In genomic region chr7:152597514-152597913, GRCh38 we compare ENCODE assay signal across 33 cellular contexts.
DNase-seq lines count a peak whose midpoint lies in the region; ATAC-seq and TF ChIP-seq lines count a peak whose summit lies in the region.
"Had no signal": no experiment of that assay in that cellular context is flagged by ENCODE, and none has a peak within 500 bp of the region (broad histone marks: within the 10 kb centered on the region; RNA-seq: fewer than 3 reads in every experiment).

No MANE protein-coding gene starts in this region.

- no peaks in the 10 kb centered on the region for H3K36me3 ChIP-seq in spleen
- H3K36me3 ChIP-seq: breast epithelium, neutrophil, suprapubic skin had no signal

- H3K4me1 ChIP-seq in spleen, result no peaks in the 10 kb centered on the region
- H3K4me1 ChIP-seq: breast epithelium, psoas muscle had no signal

- TF ChIP-seq POLR2A in spleen (IDR thresholded peaks at IDR 0.05), result no peak

- TF ChIP-seq CTCF in fibroblast of mammary gland (conservative IDR thresholded peaks at IDR 0.05; ENCODE audit: control insufficient read depth, insufficient read depth, low read depth, low read length) (no peak), spleen (IDR thresholded peaks at IDR 0.05 in 8 of 11, conservative IDR thresholded peaks at IDR 0.05 in 3 of 11) (no peak)

- WGBS in spleen, 5 donors, result 76 to 90% (median 82%) methylated on average over 8 of the region's 8 CpGs

- no peaks in the 10 kb centered on the region for H3K9me3 ChIP-seq in spleen
- H3K9me3 ChIP-seq: breast epithelium, neutrophil, psoas muscle, suprapubic skin had no signal

- peak; percentile 66 for ATAC-seq in HG03025 (IDR thresholded peaks at IDR 0.05; ENCODE audit: low FRiP score, unreplicated experiment)
- no peak for ATAC-seq in esophagus mucosa
- ATAC-seq: activated CD8-positive, alpha-beta T cell treated with anti-CD3 and anti-CD28 coated beads, Interleukin-2, amount 10 ng/mL, durations not matched to agents 7 days and 5 days; activated naive CD4-positive, alpha-beta T cell treated with anti-CD3 and anti-CD28 coated beads, Interleukin-2, amount 50 U/mL, for 72 hours; HCT116; left lobe of liver; psoas muscle; sciatic nerve had no signal

- intact Hi-C loops in spleen (cut with DNase I; ENCODE audit: low total_unique reads), result no loop called here

- H3K4me3 ChIP-seq in fibroblast of mammary gland (ENCODE audit: control insufficient read depth, low read depth, low read length) (no peak overlapping the region), spleen (no peak overlapping the region)
- H3K4me3 ChIP-seq: breast epithelium, PC-9, psoas muscle, suprapubic skin had no signal

- DNase-seq in AG20443 (ENCODE audit: low spot score) (peak; percentile 70), fibroblast of mammary gland (ENCODE audit: low read depth) (peak; percentile 38), spleen (peak; percentile 39), SKM-1 (lab: John Stamatoyannopoulos, UW; ENCODE audit: unreplicated experiment) (no peak)
- no peak for DNase-seq in stimulated activated naive CD4-positive, alpha-beta T cell treated with Interleukin-2 at 50 U/mL for 16 hours (lab: John Stamatoyannopoulos, UW)
- DNase-seq: activated CD4-positive, alpha-beta T cell treated with anti-CD3 and anti-CD28 coated beads for 4 hours; activated CD8-positive, alpha-beta T cell treated with anti-CD3 and anti-CD28 coated beads, Interleukin-2, amount 10 ng/mL, durations not matched to agents 7 days and 5 days; activated T-cell treated with anti-CD3 and anti-CD28 coated beads for 4 hours; anterior cingulate cortex; DMS153; effector CD4-positive, alpha-beta T cell; glutamatergic neuron; IMR-90; mesenchymal stem cell; NCI-H1436 treated with DMSO at 0.1 percent for 48 hours; NCI-H226; NCI-H526 treated with DMSO at 0.1 percent for 48 hours; PC-9; psoas muscle; SHP77; stimulated activated CD4-positive, alpha-beta T cell treated with anti-CD3 and anti-CD28 coated beads, Interleukin-12 subunit alpha, Interleukin-12 subunit beta, amount 100 ng/mL, for 4 hours; stimulated activated CD4-positive, alpha-beta T cell treated with anti-CD3 and anti-CD28 coated beads, Interleukin-4, amount 100 ng/mL, for 24 hours; T-helper 9 cell had no signal

- H3K27me3 ChIP-seq in spleen (replicated peaks in 1 of 7), result no peaks in the 10 kb centered on the region
- H3K27me3 ChIP-seq: breast epithelium, neutrophil, suprapubic skin had no signal

- no peak overlapping the region for H3K27ac ChIP-seq in spleen
- H3K27ac ChIP-seq: breast epithelium, neutrophil, PC-9, psoas muscle, suprapubic skin, VCaP had no signal

Comparison
In these comparisons a context has a peak if more than half of its experiments do, and no peak if none do; other contexts are left out.
1. DNase-seq: peak in AG20443 (single experiment), fibroblast of mammary gland (single experiment) and spleen (single experiment); none in stimulated activated naive CD4-positive, alpha-beta T cell treated with Interleukin-2 at 50 U/mL for 16 hours (single experiment) and SKM-1 (single experiment).